Comparison of ENCODE assay signal across 8 cellular contexts in genomic region chr15:99343836-99344551, GRCh38.
DNase-seq lines count a peak whose midpoint lies in the region; TF ChIP-seq lines count a peak whose summit lies in the region.

No MANE protein-coding gene starts in this region.

- no peak overlapping the region for H3K4me3 Mint-ChIP-seq in activated CD4-positive, alpha-beta memory T cell treated with anti-CD3 and anti-CD28 coated beads for 36 hours
- no peak overlapping the region for H3K4me3 Mint-ChIP-seq in Caco-2 (ENCODE audit: unreplicated experiment)

- H3K27ac ChIP-seq in esophagus squamous epithelium, result no peak overlapping the region

- CTCF ChIA-PET in HEK293T (lab: Yijun Ruan, JAX) (interaction anchor here (1.7 kb wide), 1 partner anchor 360 kb away, joined by 5 read pairs; no protein-coding TSS in a partner anchor), Caco-2 (lab: Charles Lee) (no interaction called here)
- CTCF ChIA-PET in activated CD4-positive, alpha-beta memory T cell treated with anti-CD3 and anti-CD28 coated beads for 36 hours (lab: Charles Lee), result interaction anchor here (0.6 to 2.4 kb wide), 4 partner anchors 9 to 410 kb away, joined by 3 to 22 read pairs (median 4); no protein-coding TSS in a partner anchor

- H3K9me3 ChIP-seq in esophagus squamous epithelium, result no peaks in the 10 kb centered on the region
- H3K9me3 ChIP-seq in Caco-2, result no peaks in the 10 kb centered on the region

- peaks cover 0 to 31% (median 7%) of the 10 kb centered on the region in 3 donors for H3K4me1 ChIP-seq in esophagus squamous epithelium
- peaks cover 13% of the 10 kb centered on the region; the same call in 1 of the 2 replicates for H3K4me1 ChIP-seq in Caco-2

- peak in 4 of 6 experiments; percentile 15 to 32 (median 26) for TF ChIP-seq CTCF in esophagus squamous epithelium (IDR thresholded peaks at IDR 0.05)
- peak; percentile 42 for TF ChIP-seq CTCF in retinal pigment epithelial cell (conservative IDR thresholded peaks at IDR 0.05; ENCODE audit: low read depth, low read length)
- TF ChIP-seq CTCF in Caco-2 (IDR thresholded peaks at IDR 0.05; ENCODE audit: insufficient read depth in 1 of 2, low read depth in 1 of 2, low read length in 1 of 2, severe bottlenecking in 1 of 2, unreplicated experiment in 1 of 2), result no peak

- H3K27ac Mint-ChIP-seq in activated CD4-positive, alpha-beta memory T cell treated with anti-CD3 and anti-CD28 coated beads for 36 hours, result no peak overlapping the region
- no peak overlapping the region for H3K27ac Mint-ChIP-seq in Caco-2 (ENCODE audit: unreplicated experiment)

- H3K4me1 Mint-ChIP-seq in activated CD4-positive, alpha-beta memory T cell treated with anti-CD3 and anti-CD28 coated beads for 36 hours (ENCODE audit: low read depth), result peaks cover 12% of the 10 kb centered on the region
- peaks cover 6% of the 10 kb centered on the region for H3K4me1 Mint-ChIP-seq in Caco-2 (ENCODE audit: low read depth, unreplicated experiment)

- H3K27me3 ChIP-seq in esophagus squamous epithelium, result no peaks in the 10 kb centered on the region
- no peaks in the 10 kb centered on the region for H3K27me3 ChIP-seq in Caco-2 (replicated peaks; ENCODE audit: control insufficient read depth, insufficient read depth, low read length)

- POLR2A ChIA-PET in HEK293T (lab: Yijun Ruan, JAX) (no interaction called here), Caco-2 (lab: Charles Lee) (no interaction called here)
- POLR2A ChIA-PET in activated CD4-positive, alpha-beta memory T cell treated with anti-CD3 and anti-CD28 coated beads for 36 hours (lab: Charles Lee), result interaction anchor here (1.0 kb wide), 1 partner anchor 64 kb away, joined by 3 read pairs; no protein-coding TSS in a partner anchor

- H3K36me3 Mint-ChIP-seq in activated CD4-positive, alpha-beta memory T cell treated with anti-CD3 and anti-CD28 coated beads for 36 hours, result no peaks in the 10 kb centered on the region
- H3K36me3 Mint-ChIP-seq in Caco-2 (ENCODE audit: insufficient read depth, unreplicated experiment), result no peaks in the 10 kb centered on the region

- 79 to 83% methylated on average over 11 of the region's 11 CpGs for WGBS in esophagus squamous epithelium, 2 donors

- DNase-seq in HEK293T (ENCODE audit: extremely low spot score) (peak; percentile 26), esophagus squamous epithelium (lab: John Stamatoyannopoulos, UW) (no peak), retinal pigment epithelial cell (ENCODE audit: low read depth) (no peak), NCI-H1048 (lab: John Stamatoyannopoulos, UW) (no peak), Caco-2 (no peak), COR-L47 (lab: John Stamatoyannopoulos, UW) (no peak)
- DNase-seq in activated CD4-positive, alpha-beta memory T cell treated with anti-CD3 and anti-CD28 coated beads for 36 hours, result peak; percentile 47
- no peak for DNase-seq in NK-92 treated with Interleukin-12 subunit alpha and Interleukin-12 subunit beta, amount 100 ng/mL, for 24 hours (lab: John Stamatoyannopoulos, UW)

- BruUV-seq in Caco-2 (replicated peaks; lab: Mats Ljungman, UMichigan), result no TSS peak

- H3K9me3 Mint-ChIP-seq in activated CD4-positive, alpha-beta memory T cell treated with anti-CD3 and anti-CD28 coated beads for 36 hours, result no peaks in the 10 kb centered on the region
- peaks cover 6% of the 10 kb centered on the region for H3K9me3 Mint-ChIP-seq in Caco-2 (ENCODE audit: unreplicated experiment)

- intact Hi-C loops in activated CD4-positive, alpha-beta memory T cell treated with anti-CD3 and anti-CD28 coated beads for 36 hours (cut with micrococcal nuclease), result loop anchor here (5.0 kb wide), 1 partner anchor 358 kb away; no protein-coding TSS in a partner anchor
- intact Hi-C loops in esophagus squamous epithelium (cut with DNase I), result no loop called here
- intact Hi-C loops in Caco-2 (cut with micrococcal nuclease; ENCODE audit: unreplicated experiment), result no loop called here

- H3K27me3 Mint-ChIP-seq in activated CD4-positive, alpha-beta memory T cell treated with anti-CD3 and anti-CD28 coated beads for 36 hours, result no peaks in the 10 kb centered on the region
- no peaks in the 10 kb centered on the region for H3K27me3 Mint-ChIP-seq in Caco-2 (ENCODE audit: insufficient read depth, unreplicated experiment)

- H3K36me3 ChIP-seq in esophagus squamous epithelium (no peaks in the 10 kb centered on the region), Caco-2 (ENCODE audit: control insufficient read depth, insufficient read depth, low read length) (no peaks in the 10 kb centered on the region)

- no peak for TF ChIP-seq POLR2A in esophagus squamous epithelium (IDR thresholded peaks at IDR 0.05)

- H3K4me3 ChIP-seq in esophagus squamous epithelium, result no peak overlapping the region
- H3K4me3 ChIP-seq in retinal pigment epithelial cell (ENCODE audit: low read length), result no peak overlapping the region
- H3K4me3 ChIP-seq in Caco-2 (ENCODE audit: low read depth, low read length), result no peak overlapping the region

TF ChIP-seq in HEK293T, 16 proteins besides CTCF, POLR2A, EP300 and RAD21:
- no peak for TF ChIP-seq HDGF (IDR thresholded peaks at IDR 0.05; ENCODE audit: borderline replicate concordance)
- no peak for TF ChIP-seq FOXM1 (IDR thresholded peaks at IDR 0.05; ENCODE audit: borderline replicate concordance)
- TF ChIP-seq FOXK2 (IDR thresholded peaks at IDR 0.05), result no peak
- TF ChIP-seq SP1 (IDR thresholded peaks at IDR 0.05), result no peak
- TF ChIP-seq ARNT (IDR thresholded peaks at IDR 0.05), result no peak
- TF ChIP-seq FOXA1 (IDR thresholded peaks at IDR 0.05), result no peak
- no peak for TF ChIP-seq PKNOX1 (IDR thresholded peaks at IDR 0.05)
- TF ChIP-seq BHLHE40 (IDR thresholded peaks at IDR 0.05; ENCODE audit: borderline replicate concordance), result no peak
- no peak for TF ChIP-seq L3MBTL2 (conservative IDR thresholded peaks at IDR 0.05)
- no peak for TF ChIP-seq SUZ12 (IDR thresholded peaks at IDR 0.05)
- TF ChIP-seq LEF1 (IDR thresholded peaks at IDR 0.05; ENCODE audit: borderline replicate concordance), result no peak
- TF ChIP-seq TARDBP (IDR thresholded peaks at IDR 0.05), result no peak
- no peak for TF ChIP-seq CTBP1 (IDR thresholded peaks at IDR 0.05; ENCODE audit: borderline replicate concordance)
- no peak for TF ChIP-seq ZNF384 (IDR thresholded peaks at IDR 0.05)
- no peak for TF ChIP-seq ELF4 (IDR thresholded peaks at IDR 0.05)
- TF ChIP-seq NFRKB (IDR thresholded peaks at IDR 0.05), result no peak

Comparison
In these comparisons a context has a peak if more than half of its experiments do, and no peak if none do; other contexts are left out.
1. DNase-seq: peak in HEK293T (single experiment) and activated CD4-positive, alpha-beta memory T cell treated with anti-CD3 and anti-CD28 coated beads for 36 hours (single experiment); none in esophagus squamous epithelium (single experiment), retinal pigment epithelial cell (single experiment), NK-92 treated with Interleukin-12 subunit alpha and Interleukin-12 subunit beta, amount 100 ng/mL, for 24 hours (single experiment), NCI-H1048 (single experiment), Caco-2 (0 of 2) and COR-L47 (single experiment).
2. CTCF ChIP-seq: peak in esophagus squamous epithelium (4 of 6) and retinal pigment epithelial cell (single experiment); none in Caco-2 (0 of 2).